11 cellular contexts compared by ENCODE assay signal in the genomic region with DNA sequence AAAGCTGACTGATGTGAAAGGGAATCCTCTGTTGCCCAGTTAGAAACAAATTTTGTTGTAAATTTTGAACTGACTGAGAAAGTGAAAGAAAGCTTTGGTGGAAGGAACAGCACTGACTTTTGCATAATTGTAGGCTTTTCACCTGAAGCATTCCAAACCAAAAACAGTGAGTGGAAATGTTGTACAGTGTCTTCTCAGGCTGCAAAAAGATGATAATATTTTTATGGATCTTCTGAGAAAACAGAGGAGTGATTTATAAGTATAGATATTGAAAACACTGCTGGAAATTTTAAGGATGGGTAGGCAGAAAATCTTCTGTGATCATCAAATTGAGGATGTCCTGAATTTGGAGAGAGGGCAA. TPM values are rescaled to one million over a fixed set of nuclear protein-coding genes. Genes with fewer than 3 reads are reported as not detected.
DNase-seq lines count a peak whose midpoint lies in the region; ATAC-seq and TF ChIP-seq lines count a peak whose summit lies in the region.
"Had no signal": no experiment of that assay in that cellular context is flagged by ENCODE, and none has a peak within 500 bp of the region (broad histone marks: within the 10 kb centered on the region; RNA-seq: fewer than 3 reads in every experiment).

No MANE protein-coding gene starts in this region.

- H3K9me3 ChIP-seq in body of pancreas (no peaks in the 10 kb centered on the region), mesodermal cell (ENCODE audit: control insufficient read depth, low read length) (no peaks in the 10 kb centered on the region), thyroid gland (no peaks in the 10 kb centered on the region)

- H3K27ac ChIP-seq in body of pancreas: peak overlapping the region; percentile 76 to 93 (median 86)
- H3K27ac ChIP-seq in mesodermal cell (ENCODE audit: low read depth, low read length, severe bottlenecking): peak overlapping the region; percentile 91
- H3K27ac ChIP-seq in thyroid gland: peak overlapping the region in 2 of 3 donors; percentile 14 to 31
- H3K27ac ChIP-seq: HL-60 had no signal

- in situ Hi-C loops in ACHN (cut with HindIII; ENCODE audit: low pct_ligation_motif_present, low pct_unique_long_range_greater_than_20kb, low sequenced_read_pairs): no loop called here

- ATAC-seq in HG03432 (IDR thresholded peaks at IDR 0.05; ENCODE audit: unreplicated experiment) (peak; percentile 11), body of pancreas (no peak), HG02678 (IDR thresholded peaks at IDR 0.05; ENCODE audit: unreplicated experiment) (no peak)
- ATAC-seq: effector memory CD8-positive, alpha-beta T cell had no signal

- intact Hi-C loops in body of pancreas (cut with DNase I) (no loop called here), thyroid gland (cut with DNase I) (no loop called here)

- H3K4me1 ChIP-seq in body of pancreas (peaks cover 56% of the 10 kb centered on the region), mesodermal cell (ENCODE audit: control insufficient read depth, insufficient read depth, low read length, poor library complexity, severe bottlenecking) (peaks cover 17% of the 10 kb centered on the region), thyroid gland (peaks cover 8 to 12% of the 10 kb centered on the region in 2 donors)

- no peak for TF ChIP-seq CTCF in body of pancreas (IDR thresholded peaks at IDR 0.05)
- no peak for TF ChIP-seq CTCF in thyroid gland (IDR thresholded peaks at IDR 0.05)

- TF ChIP-seq POLR2A in body of pancreas (IDR thresholded peaks at IDR 0.05) (no peak), thyroid gland (IDR thresholded peaks at IDR 0.05) (no peak)

- H3K27me3 ChIP-seq in body of pancreas (no peaks in the 10 kb centered on the region), thyroid gland (no peaks in the 10 kb centered on the region)

- no peaks in the 10 kb centered on the region for H3K36me3 ChIP-seq in body of pancreas (replicated peaks in 1 of 2; ENCODE audit: insufficient read depth in 1 of 2, low read depth in 2 of 2)
- H3K36me3 ChIP-seq in mesodermal cell (ENCODE audit: control insufficient read depth, insufficient read depth, low read length): no peaks in the 10 kb centered on the region
- no peaks in the 10 kb centered on the region for H3K36me3 ChIP-seq in thyroid gland

- DNase-seq in body of pancreas: no peak
- DNase-seq in thyroid gland: no peak
- DNase-seq in NCI-H524 (lab: John Stamatoyannopoulos, UW): no peak
- DNase-seq in ACHN: no peak
- DNase-seq: activated CD4-positive, CD25-positive, alpha-beta regulatory T cell; activated naive CD4-positive, alpha-beta T cell treated with anti-CD3 and anti-CD28 coated beads for 36 hours; effector memory CD8-positive, alpha-beta T cell had no signal

- H3K4me3 ChIP-seq in body of pancreas (no peak overlapping the region), mesodermal cell (ENCODE audit: extremely low read depth, insufficient read depth, low read length, poor library complexity, severe bottlenecking) (no peak overlapping the region), thyroid gland (replicated peaks in 1 of 3) (no peak overlapping the region)

RNA-seq across cellular contexts. Expression of gene LURAP1L, which starts 40.0 kb away (rescaled TPM):
- total RNA-seq in body of pancreas (10 to 100 TPM; 12.2 to 20.2 TPM), thyroid gland (1 to 10 TPM; 2.3 to 4.7 (median 3.2) TPM)
- 7.1 TPM for polyA plus RNA-seq in mesodermal cell (2013, experiment 1 of 2)
- 6.8 TPM for polyA plus RNA-seq in mesodermal cell (2013, experiment 2 of 2)
- total RNA-seq: activated naive CD4-positive, alpha-beta T cell treated with anti-CD3 and anti-CD28 coated beads for 36 hours had no signal

Comparison
In these comparisons a context has a peak if more than half of its experiments do, and no peak if none do; other contexts are left out.
1. H3K27ac ChIP-seq: peak in every context shown above with its lines; median percentile 91 in mesodermal cell; 86 in body of pancreas; 22 in thyroid gland.